2 cellular contexts compared by ENCODE assay signal in the genomic region with DNA sequence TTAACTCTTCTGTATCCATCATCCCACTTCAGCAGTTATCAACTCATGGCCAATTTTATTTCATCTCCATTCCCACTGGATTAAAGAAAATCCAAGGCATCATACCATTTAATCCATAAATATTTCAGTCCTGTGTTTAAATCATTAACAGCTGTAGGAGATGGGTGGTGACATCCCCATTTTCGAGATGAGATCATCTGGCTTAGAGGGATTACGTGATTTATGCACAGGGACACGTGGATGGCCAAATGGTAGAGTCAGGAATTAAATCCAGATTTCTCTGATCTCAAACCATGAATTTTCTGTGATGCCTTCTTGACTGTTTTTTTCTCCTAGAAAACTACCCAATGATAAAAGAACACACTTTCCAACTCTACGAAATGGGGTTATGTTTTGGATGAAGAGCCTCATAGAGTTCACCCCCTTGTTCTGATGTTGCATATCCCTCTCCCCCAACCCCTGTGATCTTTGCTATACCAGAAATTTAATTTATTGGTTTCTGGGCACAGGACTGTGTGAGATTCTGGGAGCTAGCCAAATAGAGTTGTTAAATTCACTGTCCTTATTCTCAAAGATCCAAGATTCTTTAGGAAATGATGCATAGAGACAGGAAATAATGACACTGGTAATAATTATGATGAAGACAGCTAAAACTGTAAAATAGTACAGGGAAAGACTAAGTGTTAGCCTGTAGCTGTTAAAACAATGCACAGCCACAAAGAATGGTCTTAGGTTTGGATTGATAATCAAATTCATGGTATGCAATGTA.
TF ChIP-seq lines count a peak whose summit lies in the region.

No MANE protein-coding gene starts in this region.

TF ChIP-seq in GM23338, 12 proteins besides CTCF, POLR2A, EP300 and RAD21 (continues in another document):
- TF ChIP-seq EZH2phosphoT487 (IDR thresholded peaks at IDR 0.05; ENCODE audit: unreplicated experiment): no peak
- TF ChIP-seq, protein P1, sequence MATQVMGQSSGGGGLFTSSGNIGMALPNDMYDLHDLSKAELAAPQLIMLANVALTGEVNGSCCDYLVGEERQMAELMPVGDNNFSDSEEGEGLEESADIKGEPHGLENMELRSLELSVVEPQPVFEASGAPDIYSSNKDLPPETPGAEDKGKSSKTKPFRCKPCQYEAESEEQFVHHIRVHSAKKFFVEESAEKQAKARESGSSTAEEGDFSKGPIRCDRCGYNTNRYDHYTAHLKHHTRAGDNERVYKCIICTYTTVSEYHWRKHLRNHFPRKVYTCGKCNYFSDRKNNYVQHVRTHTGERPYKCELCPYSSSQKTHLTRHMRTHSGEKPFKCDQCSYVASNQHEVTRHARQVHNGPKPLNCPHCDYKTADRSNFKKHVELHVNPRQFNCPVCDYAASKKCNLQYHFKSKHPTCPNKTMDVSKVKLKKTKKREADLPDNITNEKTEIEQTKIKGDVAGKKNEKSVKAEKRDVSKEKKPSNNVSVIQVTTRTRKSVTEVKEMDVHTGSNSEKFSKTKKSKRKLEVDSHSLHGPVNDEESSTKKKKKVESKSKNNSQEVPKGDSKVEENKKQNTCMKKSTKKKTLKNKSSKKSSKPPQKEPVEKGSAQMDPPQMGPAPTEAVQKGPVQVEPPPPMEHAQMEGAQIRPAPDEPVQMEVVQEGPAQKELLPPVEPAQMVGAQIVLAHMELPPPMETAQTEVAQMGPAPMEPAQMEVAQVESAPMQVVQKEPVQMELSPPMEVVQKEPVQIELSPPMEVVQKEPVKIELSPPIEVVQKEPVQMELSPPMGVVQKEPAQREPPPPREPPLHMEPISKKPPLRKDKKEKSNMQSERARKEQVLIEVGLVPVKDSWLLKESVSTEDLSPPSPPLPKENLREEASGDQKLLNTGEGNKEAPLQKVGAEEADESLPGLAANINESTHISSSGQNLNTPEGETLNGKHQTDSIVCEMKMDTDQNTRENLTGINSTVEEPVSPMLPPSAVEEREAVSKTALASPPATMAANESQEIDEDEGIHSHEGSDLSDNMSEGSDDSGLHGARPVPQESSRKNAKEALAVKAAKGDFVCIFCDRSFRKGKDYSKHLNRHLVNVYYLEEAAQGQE (IDR thresholded peaks at IDR 0.05; ENCODE audit: unreplicated experiment): no peak
- no peak for TF ChIP-seq STAT1 (IDR thresholded peaks at IDR 0.05; ENCODE audit: unreplicated experiment)
- no peak for TF ChIP-seq ETS1 (IDR thresholded peaks at IDR 0.05)
- no peak for TF ChIP-seq POLR2AphosphoS5 (IDR thresholded peaks at IDR 0.05; ENCODE audit: low read depth)
- no peak for TF ChIP-seq EZH2 (IDR thresholded peaks at IDR 0.05; ENCODE audit: low read depth, unreplicated experiment)
- TF ChIP-seq, protein P2, sequence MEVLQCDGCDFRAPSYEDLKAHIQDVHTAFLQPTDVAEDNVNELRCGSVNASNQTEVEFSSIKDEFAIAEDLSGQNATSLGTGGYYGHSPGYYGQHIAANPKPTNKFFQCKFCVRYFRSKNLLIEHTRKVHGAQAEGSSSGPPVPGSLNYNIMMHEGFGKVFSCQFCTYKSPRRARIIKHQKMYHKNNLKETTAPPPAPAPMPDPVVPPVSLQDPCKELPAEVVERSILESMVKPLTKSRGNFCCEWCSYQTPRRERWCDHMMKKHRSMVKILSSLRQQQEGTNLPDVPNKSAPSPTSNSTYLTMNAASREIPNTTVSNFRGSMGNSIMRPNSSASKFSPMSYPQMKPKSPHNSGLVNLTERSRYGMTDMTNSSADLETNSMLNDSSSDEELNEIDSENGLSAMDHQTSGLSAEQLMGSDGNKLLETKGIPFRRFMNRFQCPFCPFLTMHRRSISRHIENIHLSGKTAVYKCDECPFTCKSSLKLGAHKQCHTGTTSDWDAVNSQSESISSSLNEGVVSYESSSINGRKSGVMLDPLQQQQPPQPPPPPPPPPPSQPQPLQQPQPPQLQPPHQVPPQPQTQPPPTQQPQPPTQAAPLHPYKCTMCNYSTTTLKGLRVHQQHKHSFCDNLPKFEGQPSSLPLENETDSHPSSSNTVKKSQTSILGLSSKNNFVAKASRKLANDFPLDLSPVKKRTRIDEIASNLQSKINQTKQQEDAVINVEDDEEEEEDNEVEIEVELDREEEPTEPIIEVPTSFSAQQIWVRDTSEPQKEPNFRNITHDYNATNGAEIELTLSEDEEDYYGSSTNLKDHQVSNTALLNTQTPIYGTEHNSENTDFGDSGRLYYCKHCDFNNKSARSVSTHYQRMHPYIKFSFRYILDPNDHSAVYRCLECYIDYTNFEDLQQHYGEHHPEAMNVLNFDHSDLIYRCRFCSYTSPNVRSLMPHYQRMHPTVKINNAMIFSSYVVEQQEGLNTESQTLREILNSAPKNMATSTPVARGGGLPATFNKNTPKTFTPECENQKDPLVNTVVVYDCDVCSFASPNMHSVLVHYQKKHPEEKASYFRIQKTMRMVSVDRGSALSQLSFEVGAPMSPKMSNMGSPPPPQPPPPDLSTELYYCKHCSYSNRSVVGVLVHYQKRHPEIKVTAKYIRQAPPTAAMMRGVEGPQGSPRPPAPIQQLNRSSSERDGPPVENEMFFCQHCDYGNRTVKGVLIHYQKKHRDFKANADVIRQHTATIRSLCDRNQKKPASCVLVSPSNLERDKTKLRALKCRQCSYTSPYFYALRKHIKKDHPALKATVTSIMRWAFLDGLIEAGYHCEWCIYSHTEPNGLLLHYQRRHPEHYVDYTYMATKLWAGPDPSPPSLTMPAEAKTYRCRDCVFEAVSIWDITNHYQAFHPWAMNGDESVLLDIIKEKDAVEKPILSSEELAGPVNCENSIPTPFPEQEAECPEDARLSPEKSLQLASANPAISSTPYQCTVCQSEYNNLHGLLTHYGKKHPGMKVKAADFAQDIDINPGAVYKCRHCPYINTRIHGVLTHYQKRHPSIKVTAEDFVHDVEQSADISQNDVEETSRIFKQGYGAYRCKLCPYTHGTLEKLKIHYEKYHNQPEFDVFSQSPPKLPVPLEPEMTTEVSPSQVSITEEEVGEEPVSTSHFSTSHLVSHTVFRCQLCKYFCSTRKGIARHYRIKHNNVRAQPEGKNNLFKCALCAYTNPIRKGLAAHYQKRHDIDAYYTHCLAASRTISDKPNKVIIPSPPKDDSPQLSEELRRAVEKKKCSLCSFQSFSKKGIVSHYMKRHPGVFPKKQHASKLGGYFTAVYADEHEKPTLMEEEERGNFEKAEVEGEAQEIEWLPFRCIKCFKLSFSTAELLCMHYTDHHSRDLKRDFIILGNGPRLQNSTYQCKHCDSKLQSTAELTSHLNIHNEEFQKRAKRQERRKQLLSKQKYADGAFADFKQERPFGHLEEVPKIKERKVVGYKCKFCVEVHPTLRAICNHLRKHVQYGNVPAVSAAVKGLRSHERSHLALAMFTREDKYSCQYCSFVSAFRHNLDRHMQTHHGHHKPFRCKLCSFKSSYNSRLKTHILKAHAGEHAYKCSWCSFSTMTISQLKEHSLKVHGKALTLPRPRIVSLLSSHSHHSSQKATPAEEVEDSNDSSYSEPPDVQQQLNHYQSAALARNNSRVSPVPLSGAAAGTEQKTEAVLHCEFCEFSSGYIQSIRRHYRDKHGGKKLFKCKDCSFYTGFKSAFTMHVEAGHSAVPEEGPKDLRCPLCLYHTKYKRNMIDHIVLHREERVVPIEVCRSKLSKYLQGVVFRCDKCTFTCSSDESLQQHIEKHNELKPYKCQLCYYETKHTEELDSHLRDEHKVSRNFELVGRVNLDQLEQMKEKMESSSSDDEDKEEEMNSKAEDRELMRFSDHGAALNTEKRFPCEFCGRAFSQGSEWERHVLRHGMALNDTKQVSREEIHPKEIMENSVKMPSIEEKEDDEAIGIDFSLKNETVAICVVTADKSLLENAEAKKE (CRISPR knock-in tag; IDR thresholded peaks at IDR 0.05): no peak

TF ChIP-seq in GM12878, 131 proteins besides CTCF, POLR2A, EP300 and RAD21:
- no peak for TF ChIP-seq CHD1 (IDR thresholded peaks at IDR 0.05; ENCODE audit: low read depth, low read length)
- TF ChIP-seq FOXM1 (IDR thresholded peaks at IDR 0.05; ENCODE audit: low read depth, low read length): no peak
- TF ChIP-seq, protein P3, sequence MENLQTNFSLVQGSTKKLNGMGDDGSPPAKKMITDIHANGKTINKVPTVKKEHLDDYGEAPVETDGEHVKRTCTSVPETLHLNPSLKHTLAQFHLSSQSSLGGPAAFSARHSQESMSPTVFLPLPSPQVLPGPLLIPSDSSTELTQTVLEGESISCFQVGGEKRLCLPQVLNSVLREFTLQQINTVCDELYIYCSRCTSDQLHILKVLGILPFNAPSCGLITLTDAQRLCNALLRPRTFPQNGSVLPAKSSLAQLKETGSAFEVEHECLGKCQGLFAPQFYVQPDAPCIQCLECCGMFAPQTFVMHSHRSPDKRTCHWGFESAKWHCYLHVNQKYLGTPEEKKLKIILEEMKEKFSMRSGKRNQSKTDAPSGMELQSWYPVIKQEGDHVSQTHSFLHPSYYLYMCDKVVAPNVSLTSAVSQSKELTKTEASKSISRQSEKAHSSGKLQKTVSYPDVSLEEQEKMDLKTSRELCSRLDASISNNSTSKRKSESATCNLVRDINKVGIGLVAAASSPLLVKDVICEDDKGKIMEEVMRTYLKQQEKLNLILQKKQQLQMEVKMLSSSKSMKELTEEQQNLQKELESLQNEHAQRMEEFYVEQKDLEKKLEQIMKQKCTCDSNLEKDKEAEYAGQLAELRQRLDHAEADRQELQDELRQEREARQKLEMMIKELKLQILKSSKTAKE (IDR thresholded peaks at IDR 0.05; ENCODE audit: low read depth, poor library complexity, severe bottlenecking): no peak
- no peak for TF ChIP-seq NR2C2 (IDR thresholded peaks at IDR 0.05; ENCODE audit: borderline replicate concordance, control insufficient read depth, insufficient read length, low read depth)
- TF ChIP-seq CBX5 (IDR thresholded peaks at IDR 0.05; ENCODE audit: low read depth): no peak
- TF ChIP-seq MYB (IDR thresholded peaks at IDR 0.05; ENCODE audit: borderline replicate concordance, low read depth, low read length): no peak
- TF ChIP-seq, protein P1 (IDR thresholded peaks at IDR 0.05; ENCODE audit: low read depth, low read length): no peak
- TF ChIP-seq MEF2B (IDR thresholded peaks at IDR 0.05; ENCODE audit: partially characterized antibody, poor library complexity, severe bottlenecking): no peak
- no peak for TF ChIP-seq ATF7 (IDR thresholded peaks at IDR 0.05; ENCODE audit: low read depth)
- no peak for TF ChIP-seq PAX8 (IDR thresholded peaks at IDR 0.05)
- TF ChIP-seq TBL1XR1 (IDR thresholded peaks at IDR 0.05; ENCODE audit: low read depth, low read length): no peak
- TF ChIP-seq, protein P4, sequence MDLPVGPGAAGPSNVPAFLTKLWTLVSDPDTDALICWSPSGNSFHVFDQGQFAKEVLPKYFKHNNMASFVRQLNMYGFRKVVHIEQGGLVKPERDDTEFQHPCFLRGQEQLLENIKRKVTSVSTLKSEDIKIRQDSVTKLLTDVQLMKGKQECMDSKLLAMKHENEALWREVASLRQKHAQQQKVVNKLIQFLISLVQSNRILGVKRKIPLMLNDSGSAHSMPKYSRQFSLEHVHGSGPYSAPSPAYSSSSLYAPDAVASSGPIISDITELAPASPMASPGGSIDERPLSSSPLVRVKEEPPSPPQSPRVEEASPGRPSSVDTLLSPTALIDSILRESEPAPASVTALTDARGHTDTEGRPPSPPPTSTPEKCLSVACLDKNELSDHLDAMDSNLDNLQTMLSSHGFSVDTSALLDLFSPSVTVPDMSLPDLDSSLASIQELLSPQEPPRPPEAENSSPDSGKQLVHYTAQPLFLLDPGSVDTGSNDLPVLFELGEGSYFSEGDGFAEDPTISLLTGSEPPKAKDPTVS (IDR thresholded peaks at IDR 0.05; ENCODE audit: low read depth, low read length): no peak
- TF ChIP-seq FOS (IDR thresholded peaks at IDR 0.05; ENCODE audit: borderline replicate concordance, extremely low read depth, insufficient read length): no peak
TF ChIP-seq in GM12878: peak in this region for 0.
